Comparison of ENCODE assay signal across 8 cellular contexts in genomic region chr12:55738113-55739024, GRCh38. TPM values are rescaled to one million over a fixed set of nuclear protein-coding genes. Genes with fewer than 3 reads are reported as not detected.
DNase-seq lines count a peak whose midpoint lies in the region; TF ChIP-seq lines count a peak whose summit lies in the region.

No MANE protein-coding gene starts in this region.

- in situ Hi-C loops in G401 (cut with HindIII; ENCODE audit: low sequenced_read_pairs): no loop called here

- TF ChIP-seq CTCF in neutrophil (IDR thresholded peaks at IDR 0.05): peak; percentile 88

- under 1% methylated on average over 14 of the region's 14 CpGs for WGBS in thymus

- H3K27me3 ChIP-seq in H7 (ENCODE audit: control insufficient read depth, insufficient read depth, low read length): no peaks in the 10 kb centered on the region
- H3K27me3 ChIP-seq in neutrophil: peaks cover 27% of the 10 kb centered on the region
- no peaks in the 10 kb centered on the region for H3K27me3 ChIP-seq in thymus (ENCODE audit: control insufficient read depth, insufficient read depth)

- H3K9me3 ChIP-seq in neutrophil (no peaks in the 10 kb centered on the region), thymus (ENCODE audit: control insufficient read depth) (no peaks in the 10 kb centered on the region)

- peaks cover 15 to 16% of the 10 kb centered on the region in 2 experiments for H3K4me1 ChIP-seq in neutrophil (ENCODE audit: control insufficient read depth in 1 of 2, insufficient read depth in 1 of 2, low read depth in 1 of 2, low read length in 1 of 2)
- peaks cover 10% of the 10 kb centered on the region for H3K4me1 ChIP-seq in thymus (ENCODE audit: control insufficient read depth, insufficient read depth, low read length)

- DNase-seq in G401 (ENCODE audit: low spot score) (peak; percentile 94), H7 (peak; percentile 82), LoVo (ENCODE audit: low spot score) (peak; percentile 86), SHP77 (lab: John Stamatoyannopoulos, UW) (peak; percentile 77 to 89), globus pallidus (ENCODE audit: low spot score) (peak; percentile 83)
- DNase-seq in activated naive CD4-positive, alpha-beta T cell treated with Interleukin-2 at 50 U/mL for 16 hours: peak; percentile 77

- H3K36me3 ChIP-seq in H7 (replicated peaks; ENCODE audit: control insufficient read depth, insufficient read depth, low read length): no peaks in the 10 kb centered on the region
- H3K36me3 ChIP-seq in neutrophil: no peaks in the 10 kb centered on the region
- H3K36me3 ChIP-seq in thymus (ENCODE audit: control insufficient read depth, insufficient read depth): no peaks in the 10 kb centered on the region

- H3K4me3 ChIP-seq in H7 (ENCODE audit: insufficient read depth, low read depth, low read length) (peak overlapping the region; percentile 35), neutrophil (ENCODE audit: low read depth in 1 of 2, low read length in 1 of 2) (peak overlapping the region; percentile 53 to 60), thymus (ENCODE audit: low read length) (peak overlapping the region; percentile 68)

- H3K27ac ChIP-seq in neutrophil: peak overlapping the region; percentile 57
- H3K27ac ChIP-seq in thymus (ENCODE audit: low read depth): peak overlapping the region; percentile 43

RNA-seq across cellular contexts. Expression of gene GDF11, which starts 4.6 kb away (rescaled TPM):
- total RNA-seq in G401 (2014; rRNA removed; shearing (Covaris generic)): 16.2 and 29.2 TPM in 2 replicates
- 11.1 and 13.7 TPM in 2 replicates for total RNA-seq in H7 (2014; rRNA removed; shearing (Covaris generic))
- 2.8 TPM for polyA plus RNA-seq in thymus

RNA-seq across cellular contexts. Expression of gene CD63, which starts 9.6 kb away (rescaled TPM):
- total RNA-seq in G401 (2014; rRNA removed; shearing (Covaris generic)): 897 and 1,131 TPM in 2 replicates
- 314 and 321 TPM in 2 replicates for total RNA-seq in H7 (2014; rRNA removed; shearing (Covaris generic))
- 598 TPM for polyA plus RNA-seq in thymus

RNA-seq across cellular contexts. Expression of gene RDH5, which starts 18.2 kb away (rescaled TPM):
- 2.5 and 4.3 TPM in 2 replicates for total RNA-seq in G401 (2014; rRNA removed; shearing (Covaris generic))
- total RNA-seq in H7 (2014; rRNA removed; shearing (Covaris generic)): 2.1 and 4.2 TPM in 2 replicates
- 7.6 TPM for polyA plus RNA-seq in thymus

RNA-seq across cellular contexts. Expression of gene BLOC1S1, which starts 22.5 kb away (rescaled TPM):
- 60.2 and 73.7 TPM in 2 replicates for total RNA-seq in G401 (2014; rRNA removed; shearing (Covaris generic))
- total RNA-seq in H7 (2014; rRNA removed; shearing (Covaris generic)): 59.6 and 76.9 TPM in 2 replicates
- 190 TPM for polyA plus RNA-seq in thymus

RNA-seq across cellular contexts. Expression of gene ITGA7, which starts 30.7 kb away (rescaled TPM):
- 0.58 and 3.0 TPM in 2 replicates for total RNA-seq in G401 (2014; rRNA removed; shearing (Covaris generic))
- total RNA-seq in H7 (2014; rRNA removed; shearing (Covaris generic)): 38.0 and 46.1 TPM in 2 replicates
- 18.7 TPM for polyA plus RNA-seq in thymus

Comparison
In these comparisons a context has a peak if more than half of its experiments do, and no peak if none do; other contexts are left out.
1. Peak in every context shown above with its lines: DNase-seq, H3K4me3 ChIP-seq and H3K27ac ChIP-seq.